8 cellular contexts compared by ENCODE assay signal in the genomic region with DNA sequence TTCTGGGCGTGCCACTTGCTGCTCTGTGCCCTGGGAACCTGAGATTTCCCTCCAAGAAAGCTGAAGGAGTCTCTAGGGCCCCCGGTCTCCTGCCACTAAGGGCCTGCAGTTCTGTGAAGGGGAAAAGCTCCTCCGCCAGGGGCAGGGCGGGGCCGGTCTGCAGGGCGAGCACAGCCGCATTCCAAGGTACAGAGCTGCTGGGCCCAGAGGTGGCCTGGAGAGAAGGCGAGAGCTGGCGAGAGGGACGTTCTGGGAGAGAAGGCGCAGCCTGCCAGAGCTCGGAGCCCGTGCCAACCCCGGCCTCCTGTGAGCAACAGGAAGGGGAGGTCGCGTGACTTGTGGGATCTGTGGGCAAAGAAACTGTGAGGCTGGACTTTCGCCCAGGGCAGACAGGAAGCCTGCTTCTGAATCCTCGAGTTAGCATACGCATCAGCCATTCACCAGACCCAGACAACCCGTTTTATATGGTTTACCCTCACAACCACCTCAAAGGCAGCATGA.
A peak's percentile ranks its signal among the peaks of the same experiment; 100 is the strongest.
DNase-seq lines count a peak whose midpoint lies in the region; ATAC-seq and TF ChIP-seq lines count a peak whose summit lies in the region.

No MANE protein-coding gene starts in this region.

- TF ChIP-seq POLR2A in Peyer's patch (IDR thresholded peaks at IDR 0.05) (no peak), adrenal gland (IDR thresholded peaks at IDR 0.05) (no peak)

- H3K9me3 ChIP-seq in BLaER1 (no peaks in the 10 kb centered on the region), Peyer's patch (no peaks in the 10 kb centered on the region), adrenal gland (replicated peaks in 1 of 3) (no peaks in the 10 kb centered on the region)

- intact Hi-C loops in adrenal gland (cut with DNase I) = no loop called here

- peak overlapping the region; percentile 21; the same call in 1 of the 2 replicates for H3K9ac ChIP-seq in BLaER1

- DNase-seq in Peyer's patch (peak; percentile 41 to 80 (median 77)), adrenal gland (peak; percentile 38 to 80 (median 70)), iPS-NIHi7 (ENCODE audit: extremely low spot score) (peak; percentile 85), NCI-H2081 treated with DMSO at 0.1 percent for 48 hours (lab: John Stamatoyannopoulos, UW) (no peak), NCI-H1694 treated with DMSO at 0.1 percent for 48 hours (lab: John Stamatoyannopoulos, UW) (no peak)
- peak; percentile 26 to 35 for DNase-seq in stimulated activated CD4-positive, alpha-beta T cell treated with anti-CD3 and anti-CD28 coated beads, Interleukin-2, amount 100 ng/mL, for 48 hours

- H3K4me3 ChIP-seq in BLaER1 (0 out of 2 replicates have a peak overlapping the region, but pooled peaks have one; percentile 17), Peyer's patch (peak overlapping the region in 1 of 4 donors; percentile 1), adrenal gland (no peak overlapping the region)

- 67 to 82% (median 75%) methylated on average over 15 to 20 of the region's 20 CpGs for WGBS in adrenal gland, 4 donors

- ATAC-seq in GM21447 (IDR thresholded peaks at IDR 0.05; ENCODE audit: unreplicated experiment) = peak; percentile 76

- H3K36me3 ChIP-seq in BLaER1 (no peaks in the 10 kb centered on the region), Peyer's patch (no peaks in the 10 kb centered on the region), adrenal gland (replicated peaks in 1 of 2) (no peaks in the 10 kb centered on the region)

- H3K4me1 ChIP-seq in BLaER1 = peaks cover 58% of the 10 kb centered on the region
- H3K4me1 ChIP-seq in Peyer's patch = peaks cover 0 to 7% (median 0%) of the 10 kb centered on the region in 4 donors
- no peaks in the 10 kb centered on the region for H3K4me1 ChIP-seq in adrenal gland (replicated peaks in 1 of 2)

- H4K20me1 ChIP-seq in BLaER1 = no peaks in the 10 kb centered on the region

- peak in 3 of 6 experiments; percentile 26 to 39 (median 33) for TF ChIP-seq CTCF in Peyer's patch (IDR thresholded peaks at IDR 0.05)
- no peak for TF ChIP-seq CTCF in adrenal gland (IDR thresholded peaks at IDR 0.05)

- no peaks in the 10 kb centered on the region for H3K27me3 ChIP-seq in BLaER1
- no peaks in the 10 kb centered on the region for H3K27me3 ChIP-seq in Peyer's patch
- H3K27me3 ChIP-seq in adrenal gland = no peaks in the 10 kb centered on the region

- peak overlapping the region; percentile 82 for H3K4me2 ChIP-seq in BLaER1

- H3K27ac ChIP-seq in BLaER1 (no peak overlapping the region; the same call in 1 of the 2 replicates), Peyer's patch (peak overlapping the region in 2 of 4 donors; percentile 8 to 30), adrenal gland (peak overlapping the region in 1 of 5 donors; percentile 15)

Comparison
In these comparisons a context has a peak if more than half of its experiments do, and no peak if none do; other contexts are left out.
1. DNase-seq: peak in Peyer's patch (3 of 3), adrenal gland (7 of 7), iPS-NIHi7 (single experiment) and stimulated activated CD4-positive, alpha-beta T cell treated with anti-CD3 and anti-CD28 coated beads, Interleukin-2, amount 100 ng/mL, for 48 hours (2 of 2); none in NCI-H2081 treated with DMSO at 0.1 percent for 48 hours (single experiment) and NCI-H1694 treated with DMSO at 0.1 percent for 48 hours (single experiment).